In genomic region chr2:146532748-146533147, GRCh38 we compare ENCODE assay signal across 23 cellular contexts.
"Had no signal": no experiment of that assay in that cellular context is flagged by ENCODE, and none has a peak within 500 bp of the region (broad histone marks: within the 10 kb centered on the region; RNA-seq: fewer than 3 reads in every experiment).

No MANE protein-coding gene starts in this region.

- H3K4me1 ChIP-seq: esophagus squamous epithelium, right lobe of liver, suprapubic skin, transverse colon, vagina had no signal

- FAIRE-seq: small intestine had no signal

- H3K4me3 Mint-ChIP-seq: activated B cell treated with CpG ODN at 0.5 μM for 24 hours; activated CD8-positive, alpha-beta T cell treated with anti-CD3 and anti-CD28 coated beads for 36 hours; activated naive CD8-positive, alpha-beta T cell treated with anti-CD3 and anti-CD28 coated beads for 36 hours; activated T-helper 17 cell treated with anti-CD3 and anti-CD28 coated beads, Interleukin-2, amount 50 U/mL, for 72 hours; dendritic cell treated with granulocyte-macrophage colony-stimulating factor and Interleukin-4, amounts not matched to agents 40 ng/mL and 50 ng/mL, for 4 days; effector memory CD8-positive, alpha-beta T cell; immature natural killer cell; stimulated activated naive CD8-positive, alpha-beta T cell treated with anti-CD3 and anti-CD28 coated beads, Interleukin-15, amount 100 ng/mL, for 72 hours had no signal

- H3K4me1 Mint-ChIP-seq: activated B cell treated with CpG ODN at 0.5 μM for 24 hours; activated naive CD8-positive, alpha-beta T cell treated with anti-CD3 and anti-CD28 coated beads for 36 hours; activated T-helper 17 cell treated with anti-CD3 and anti-CD28 coated beads, Interleukin-2, amount 50 U/mL, for 72 hours; immature natural killer cell; stimulated activated naive CD8-positive, alpha-beta T cell treated with anti-CD3 and anti-CD28 coated beads, Interleukin-15, amount 100 ng/mL, for 72 hours had no signal

- H3K27me3 ChIP-seq: esophagus squamous epithelium, ovary, right lobe of liver, suprapubic skin, transverse colon, vagina had no signal

- H3K36me3 Mint-ChIP-seq: activated naive CD8-positive, alpha-beta T cell treated with anti-CD3 and anti-CD28 coated beads for 36 hours; immature natural killer cell had no signal

- H3K27me3 Mint-ChIP-seq: activated CD8-positive, alpha-beta T cell treated with anti-CD3 and anti-CD28 coated beads for 36 hours; activated naive CD8-positive, alpha-beta T cell treated with anti-CD3 and anti-CD28 coated beads for 36 hours; activated T-helper 17 cell treated with anti-CD3 and anti-CD28 coated beads, Interleukin-2, amount 50 U/mL, for 72 hours; dendritic cell treated with granulocyte-macrophage colony-stimulating factor and Interleukin-4, amounts not matched to agents 40 ng/mL and 50 ng/mL, for 4 days; effector memory CD8-positive, alpha-beta T cell; stimulated activated naive CD8-positive, alpha-beta T cell treated with anti-CD3 and anti-CD28 coated beads, Interleukin-15, amount 100 ng/mL, for 72 hours had no signal

- H3K9me3 ChIP-seq: esophagus squamous epithelium, ovary, right lobe of liver, suprapubic skin, transverse colon, vagina had no signal

- H3K4me3 ChIP-seq: esophagus squamous epithelium, ovary, right lobe of liver, suprapubic skin, transverse colon, vagina had no signal

- DNase-seq: activated B cell treated with CpG ODN at 0.5 μM for 24 hours; activated CD4-positive, alpha-beta T cell treated with anti-CD3 and anti-CD28 coated beads for 48 hours; activated CD8-positive, alpha-beta T cell treated with anti-CD3 and anti-CD28 coated beads for 36 hours; activated naive CD4-positive, alpha-beta T cell; activated naive CD8-positive, alpha-beta T cell treated with anti-CD3 and anti-CD28 coated beads for 36 hours; activated T-cell treated with anti-CD3 and anti-CD28 coated beads, Interleukin-2, amount 50 U/mL, for 1 hour; amniotic stem cell; effector memory CD8-positive, alpha-beta T cell; esophagus squamous epithelium; immature natural killer cell; kidney glomerular epithelial cell; left ventricle myocardium superior; ovary; right lobe of liver; small intestine; stimulated activated CD4-positive, alpha-beta T cell treated with anti-CD3 and anti-CD28 coated beads, Interleukin-15, amount 100 ng/mL, for 24 hours; stimulated activated CD4-positive, alpha-beta T cell treated with anti-CD3 and anti-CD28 coated beads, Interleukin-2, amount 100 ng/mL, for 48 hours; stimulated activated naive CD8-positive, alpha-beta T cell treated with anti-CD3 and anti-CD28 coated beads, Interleukin-15, amount 100 ng/mL, for 72 hours; transverse colon had no signal

- H3K27ac Mint-ChIP-seq: activated B cell treated with CpG ODN at 0.5 μM for 24 hours; activated CD8-positive, alpha-beta T cell treated with anti-CD3 and anti-CD28 coated beads for 36 hours; activated naive CD8-positive, alpha-beta T cell treated with anti-CD3 and anti-CD28 coated beads for 36 hours; activated T-helper 17 cell treated with anti-CD3 and anti-CD28 coated beads, Interleukin-2, amount 50 U/mL, for 72 hours; dendritic cell treated with granulocyte-macrophage colony-stimulating factor and Interleukin-4, amounts not matched to agents 40 ng/mL and 50 ng/mL, for 4 days; effector memory CD8-positive, alpha-beta T cell; immature natural killer cell; stimulated activated naive CD8-positive, alpha-beta T cell treated with anti-CD3 and anti-CD28 coated beads, Interleukin-15, amount 100 ng/mL, for 72 hours had no signal

- H3K9me3 Mint-ChIP-seq: activated B cell treated with CpG ODN at 0.5 μM for 24 hours had no signal

- H3K36me3 ChIP-seq: esophagus squamous epithelium, ovary, right lobe of liver, suprapubic skin, transverse colon, vagina had no signal
